Comparison of ENCODE assay signal across 12 cellular contexts in genomic region chr12:93122569-93123091, GRCh38.
A peak's percentile ranks its signal among the peaks of the same experiment; 100 is the strongest.
DNase-seq lines count a peak whose midpoint lies in the region; ATAC-seq, FAIRE-seq and TF ChIP-seq lines count a peak whose summit lies in the region.
"Had no signal": no experiment of that assay in that cellular context is flagged by ENCODE, and none has a peak within 500 bp of the region (broad histone marks: within the 10 kb centered on the region; RNA-seq: fewer than 3 reads in every experiment).

No MANE protein-coding gene starts in this region.

- H3K4me3 ChIP-seq in body of pancreas (no peak overlapping the region), kidney (ENCODE audit: low read length in 2 of 2) (no peak overlapping the region), parathyroid adenoma (ENCODE audit: low read depth, low read length) (no peak overlapping the region), SK-N-SH (ENCODE audit: low read depth in 2 of 2, low read length in 1 of 2) (no peak overlapping the region), aorta (ENCODE audit: low read length in 2 of 2) (no peak overlapping the region)

- H3K79me2 ChIP-seq in parathyroid adenoma (no peaks in the 10 kb centered on the region), SK-N-SH (ENCODE audit: insufficient read depth) (no peaks in the 10 kb centered on the region)

- H3K27me3 ChIP-seq in body of pancreas (no peaks in the 10 kb centered on the region), parathyroid adenoma (ENCODE audit: control insufficient read depth, insufficient read depth, low read length) (no peaks in the 10 kb centered on the region), SK-N-SH (ENCODE audit: insufficient read depth) (no peaks in the 10 kb centered on the region), aorta (ENCODE audit: control insufficient read depth in 1 of 2, insufficient read depth in 2 of 2, low read length in 1 of 2) (no peaks in the 10 kb centered on the region)

- H3K9ac ChIP-seq in kidney (ENCODE audit: low read length in 2 of 2): peak overlapping the region in 1 of 2 donors; percentile 34
- H3K9ac ChIP-seq in parathyroid adenoma: no peak overlapping the region
- no peak overlapping the region for H3K9ac ChIP-seq in SK-N-SH

- no peak for DNase-seq in GM19239 (ENCODE audit: insufficient read length, low spot score)
- DNase-seq in body of pancreas: peak in 3 of 4 donors; percentile 29 to 45 (median 34)
- peak; percentile 91 for DNase-seq in kidney
- DNase-seq in foreskin melanocyte: no peak
- DNase-seq in SK-N-SH: no peak
- no peak for DNase-seq in aorta
- DNase-seq: activated CD8-positive, alpha-beta T cell treated with anti-CD3 and anti-CD28 coated beads for 36 hours; erythroblast; Karpas-422; NCI-H2081 treated with DMSO at 0.1 percent for 48 hours had no signal

- H3K4me2 ChIP-seq in parathyroid adenoma (ENCODE audit: low read length): no peak overlapping the region
- no peak overlapping the region for H3K4me2 ChIP-seq in SK-N-SH

- H3K36me3 ChIP-seq in body of pancreas (replicated peaks in 1 of 2; ENCODE audit: insufficient read depth in 1 of 2, low read depth in 2 of 2) (no peaks in the 10 kb centered on the region), kidney (ENCODE audit: control insufficient read depth in 1 of 2, insufficient read depth in 2 of 2, low read length in 2 of 2) (no peaks in the 10 kb centered on the region), parathyroid adenoma (ENCODE audit: control insufficient read depth, insufficient read depth, low read length) (no peaks in the 10 kb centered on the region), SK-N-SH (replicated peaks in 1 of 2; ENCODE audit: control insufficient read depth in 1 of 2, insufficient read depth in 2 of 2, low read length in 1 of 2) (no peaks in the 10 kb centered on the region), aorta (ENCODE audit: control insufficient read depth in 1 of 2, insufficient read depth in 2 of 2, low read length in 1 of 2) (no peaks in the 10 kb centered on the region)

- H3K9me3 ChIP-seq in body of pancreas (no peaks in the 10 kb centered on the region), kidney (ENCODE audit: control insufficient read depth in 1 of 2, low read length in 2 of 2) (no peaks in the 10 kb centered on the region), parathyroid adenoma (ENCODE audit: control insufficient read depth, low read length) (no peaks in the 10 kb centered on the region), SK-N-SH (no peaks in the 10 kb centered on the region), aorta (ENCODE audit: control insufficient read depth, low read length) (no peaks in the 10 kb centered on the region)

- no peaks in the 10 kb centered on the region for H4K20me1 ChIP-seq in SK-N-SH (ENCODE audit: insufficient read depth)

- H3K27ac ChIP-seq in body of pancreas (peak overlapping the region in 3 of 4 donors; percentile 18 to 75 (median 57)), kidney (ENCODE audit: low read depth in 2 of 2, low read length in 2 of 2) (peak overlapping the region; percentile 74 to 80), parathyroid adenoma (peak overlapping the region; percentile 4), SK-N-SH (ENCODE audit: low read depth in 2 of 2, low read length in 1 of 2) (peak overlapping the region in 1 of 2 experiments; percentile 33; a peak in 1 of 4 replicates), aorta (ENCODE audit: low read depth in 1 of 2, low read length in 2 of 2) (no peak overlapping the region)

- intact Hi-C loops in body of pancreas (cut with DNase I) (no loop called here), kidney (cut with DNase I) (no loop called here), aorta (cut with DNase I) (no loop called here)

- 29 to 44% methylated on average over 5 of the region's 5 CpGs for WGBS in body of pancreas, 2 donors
- WGBS in SK-N-SH (ENCODE audit: low lambda C conversion rate): 67% methylated on average over 5 of the region's 5 CpGs
- 69 to 70% methylated on average over 5 of the region's 5 CpGs for WGBS in aorta, 2 donors

- H2AFZ ChIP-seq in parathyroid adenoma: peak overlapping the region; percentile 43
- H2AFZ ChIP-seq in SK-N-SH (ENCODE audit: low read depth): no peak overlapping the region

- ATAC-seq in body of pancreas: peak; percentile 77
- ATAC-seq in aorta (ENCODE audit: low FRiP score): no peak
- ATAC-seq in GM18511 (IDR thresholded peaks at IDR 0.05; ENCODE audit: unreplicated experiment): no peak
- ATAC-seq: activated CD8-positive, alpha-beta T cell treated with anti-CD3 and anti-CD28 coated beads for 36 hours had no signal

- H3K9me2 ChIP-seq in SK-N-SH: no peaks in the 10 kb centered on the region

- no peak for TF ChIP-seq CTCF in body of pancreas (IDR thresholded peaks at IDR 0.05)
- TF ChIP-seq CTCF in kidney (IDR thresholded peaks at IDR 0.05; ENCODE audit: borderline replicate concordance, extremely low read depth, insufficient read depth): no peak
- TF ChIP-seq CTCF in parathyroid adenoma (IDR thresholded peaks at IDR 0.05): no peak
- TF ChIP-seq CTCF in SK-N-SH (IDR thresholded peaks at IDR 0.05): no peak

- no peak for TF ChIP-seq EP300 in SK-N-SH (IDR thresholded peaks at IDR 0.05; ENCODE audit: borderline replicate concordance in 1 of 2, low read depth in 1 of 2, low read length in 1 of 2)

- no peak for TF ChIP-seq RAD21 in SK-N-SH (IDR thresholded peaks at IDR 0.05; ENCODE audit: low read length)

- peaks cover 45% of the 10 kb centered on the region for H3K4me1 ChIP-seq in body of pancreas
- H3K4me1 ChIP-seq in kidney (ENCODE audit: control insufficient read depth in 1 of 2, insufficient read depth in 1 of 2, low read depth in 1 of 2, low read length in 2 of 2): peaks cover 6 to 25% of the 10 kb centered on the region in 2 donors
- peaks cover 11% of the 10 kb centered on the region for H3K4me1 ChIP-seq in parathyroid adenoma
- H3K4me1 ChIP-seq in SK-N-SH (ENCODE audit: control insufficient read depth in 1 of 2, insufficient read depth in 2 of 2, low read depth in 1 of 2, low read length in 1 of 2): peaks cover 0 to 17% of the 10 kb centered on the region in 2 experiments; a peak in 2 of 4 replicates
- H3K4me1 ChIP-seq in aorta (ENCODE audit: control insufficient read depth in 1 of 2, insufficient read depth in 2 of 2, low read length in 2 of 2): peaks cover 4 to 18% of the 10 kb centered on the region in 2 donors

- peak in 1 of 3 donors; percentile 22 for TF ChIP-seq POLR2A in body of pancreas (IDR thresholded peaks at IDR 0.05)

- POLR2A ChIA-PET in SK-N-SH (lab: Yijun Ruan, JAX): interaction anchor here (0.7 kb wide), 1 partner anchor 673 kb away, joined by 4 read pairs; no protein-coding TSS in a partner anchor

- CTCF ChIA-PET in SK-N-SH (lab: Yijun Ruan, JAX): interaction anchor here (0.6 to 1.7 kb wide), 2 partner anchors 22 to 24 kb away, joined by 3 to 5 read pairs; no protein-coding TSS in a partner anchor

- no peaks in the 10 kb centered on the region for H3F3A ChIP-seq in SK-N-SH (replicated peaks; ENCODE audit: insufficient read depth)

- peak; percentile 56 for FAIRE-seq in GM19239 (lab: Jason Lieb, UNC)
- FAIRE-seq in kidney (lab: Jason Lieb, UNC): peak; percentile 30

TF ChIP-seq in SK-N-SH, 30 proteins besides CTCF, POLR2A, EP300 and RAD21:
- TF ChIP-seq NFIC (IDR thresholded peaks at IDR 0.05; ENCODE audit: borderline replicate concordance): no peak
- TF ChIP-seq SIN3A (IDR thresholded peaks at IDR 0.05; ENCODE audit: borderline replicate concordance, low read depth, low read length): no peak
- TF ChIP-seq MXI1 (IDR thresholded peaks at IDR 0.05; ENCODE audit: low read depth, low read length): no peak
TF ChIP-seq in SK-N-SH: peak in this region for 0.

Comparison
In these comparisons a context has a peak if more than half of its experiments do, and no peak if none do; other contexts are left out.
1. DNase-seq: peak in body of pancreas (3 of 4) and kidney (single experiment); none in GM19239 (single experiment), foreskin melanocyte (single experiment), SK-N-SH (single experiment) and aorta (0 of 2).
2. H3K27ac ChIP-seq: peak in body of pancreas (3 of 4), kidney (2 of 2) and parathyroid adenoma (single experiment); none in aorta (0 of 2).